ENCODE assay signal across 1 cellular context in genomic region chr22:20750461-20751184, GRCh38.
TF ChIP-seq lines count a peak whose summit lies in the region.

No MANE protein-coding gene starts in this region.

TF ChIP-seq in K562, 482 proteins besides CTCF, POLR2A, EP300 and RAD21 (continued from another document and continues in another):
- TF ChIP-seq ZHX1 (conservative IDR thresholded peaks at IDR 0.05; ENCODE audit: low read length) (no peak), ZEB2 (IDR thresholded peaks at IDR 0.05) (no peak), PHF21A (IDR thresholded peaks at IDR 0.05; ENCODE audit: borderline replicate concordance, low read depth) (no peak), ZNF143 (CRISPR knock-in tag; IDR thresholded peaks at IDR 0.05) (no peak), CBFB (CRISPR knock-in tag; IDR thresholded peaks at IDR 0.05) (peak; percentile 92), ZZZ3 (IDR thresholded peaks at IDR 0.05) (no peak), TCF7 (IDR thresholded peaks at IDR 0.05; ENCODE audit: borderline replicate concordance) (no peak), ZNF766 (CRISPR knock-in tag; conservative IDR thresholded peaks at IDR 0.05) (no peak), HDAC2 (IDR thresholded peaks at IDR 0.05) (no peak), FOSL1 (tag; conservative IDR thresholded peaks at IDR 0.05) (peak; percentile 92), FOXM1 (IDR thresholded peaks at IDR 0.05; ENCODE audit: low read depth) (no peak), FOXM1 (CRISPR knock-in tag; IDR thresholded peaks at IDR 0.05; ENCODE audit: low read depth) (0 out of 2 replicates have a peak, but pooled peaks have one; percentile 39), TCF7L2 (IDR thresholded peaks at IDR 0.05; ENCODE audit: low read depth, low read length) (no peak), ZNF253 (CRISPR knock-in tag; conservative IDR thresholded peaks at IDR 0.05) (no peak), ZNF239 (CRISPR knock-in tag; IDR thresholded peaks at IDR 0.05) (no peak), RERE (CRISPR knock-in tag; IDR thresholded peaks at IDR 0.05; ENCODE audit: borderline replicate concordance) (no peak), IFI16 (CRISPR knock-in tag; IDR thresholded peaks at IDR 0.05) (no peak), EWSR1 (IDR thresholded peaks at IDR 0.05; ENCODE audit: borderline replicate concordance, low read depth, partially characterized antibody) (no peak), PURB (CRISPR knock-in tag; IDR thresholded peaks at IDR 0.05; ENCODE audit: low read depth) (no peak), RREB1 (CRISPR knock-in tag; IDR thresholded peaks at IDR 0.05) (no peak), MAFF (IDR thresholded peaks at IDR 0.05; ENCODE audit: low read length) (peak; percentile 43; the same call in 1 of the 2 replicates), SOX6 (IDR thresholded peaks at IDR 0.05) (no peak), SP2 (IDR thresholded peaks at IDR 0.05; ENCODE audit: extremely low read depth, low read depth, low read length, poor library complexity, severe bottlenecking) (no peak), ZKSCAN1 (IDR thresholded peaks at IDR 0.05; ENCODE audit: low read depth, low read length) (no peak), L3MBTL2 (IDR thresholded peaks at IDR 0.05) (no peak), NUFIP1 (IDR thresholded peaks at IDR 0.05; ENCODE audit: partially characterized antibody) (peak; percentile 72), SRF (CRISPR knock-in tag; IDR thresholded peaks at IDR 0.05) (no peak; a peak in 1 of 4 replicates), STAT6 (CRISPR knock-in tag; IDR thresholded peaks at IDR 0.05) (peak; percentile 73; the same call in 1 of the 2 replicates), CBFA2T2 (conservative IDR thresholded peaks at IDR 0.05) (0 out of 2 replicates have a peak, but pooled peaks have one; percentile 17), NRF1 (conservative IDR thresholded peaks at IDR 0.05 in 1 of 2, IDR thresholded peaks at IDR 0.05 in 1 of 2) (no peak; a peak in 1 of 4 replicates)
- TF ChIP-seq, protein P1, sequence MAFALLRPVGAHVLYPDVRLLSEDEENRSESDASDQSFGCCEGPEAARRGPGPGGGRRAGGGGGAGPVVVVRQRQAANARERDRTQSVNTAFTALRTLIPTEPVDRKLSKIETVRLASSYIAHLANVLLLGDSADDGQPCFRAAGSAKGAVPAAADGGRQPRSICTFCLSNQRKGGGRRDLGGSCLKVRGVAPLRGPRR (CRISPR knock-in tag; IDR thresholded peaks at IDR 0.05): no peak
- TF ChIP-seq, protein P2, sequence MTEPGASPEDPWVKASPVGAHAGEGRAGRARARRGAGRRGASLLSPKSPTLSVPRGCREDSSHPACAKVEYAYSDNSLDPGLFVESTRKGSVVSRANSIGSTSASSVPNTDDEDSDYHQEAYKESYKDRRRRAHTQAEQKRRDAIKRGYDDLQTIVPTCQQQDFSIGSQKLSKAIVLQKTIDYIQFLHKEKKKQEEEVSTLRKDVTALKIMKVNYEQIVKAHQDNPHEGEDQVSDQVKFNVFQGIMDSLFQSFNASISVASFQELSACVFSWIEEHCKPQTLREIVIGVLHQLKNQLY (CRISPR knock-in tag; conservative IDR thresholded peaks at IDR 0.05): no peak
- TF ChIP-seq, protein P3, sequence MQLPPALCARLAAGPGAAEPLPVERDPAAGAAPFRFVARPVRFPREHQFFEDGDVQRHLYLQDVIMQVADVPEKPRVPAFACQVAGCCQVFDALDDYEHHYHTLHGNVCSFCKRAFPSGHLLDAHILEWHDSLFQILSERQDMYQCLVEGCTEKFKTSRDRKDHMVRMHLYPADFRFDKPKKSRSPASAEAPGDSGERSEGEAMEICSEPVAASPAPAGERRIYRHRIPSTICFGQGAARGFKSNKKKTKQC (CRISPR knock-in tag; IDR thresholded peaks at IDR 0.05): peak; percentile 17
- TF ChIP-seq, protein P4, sequence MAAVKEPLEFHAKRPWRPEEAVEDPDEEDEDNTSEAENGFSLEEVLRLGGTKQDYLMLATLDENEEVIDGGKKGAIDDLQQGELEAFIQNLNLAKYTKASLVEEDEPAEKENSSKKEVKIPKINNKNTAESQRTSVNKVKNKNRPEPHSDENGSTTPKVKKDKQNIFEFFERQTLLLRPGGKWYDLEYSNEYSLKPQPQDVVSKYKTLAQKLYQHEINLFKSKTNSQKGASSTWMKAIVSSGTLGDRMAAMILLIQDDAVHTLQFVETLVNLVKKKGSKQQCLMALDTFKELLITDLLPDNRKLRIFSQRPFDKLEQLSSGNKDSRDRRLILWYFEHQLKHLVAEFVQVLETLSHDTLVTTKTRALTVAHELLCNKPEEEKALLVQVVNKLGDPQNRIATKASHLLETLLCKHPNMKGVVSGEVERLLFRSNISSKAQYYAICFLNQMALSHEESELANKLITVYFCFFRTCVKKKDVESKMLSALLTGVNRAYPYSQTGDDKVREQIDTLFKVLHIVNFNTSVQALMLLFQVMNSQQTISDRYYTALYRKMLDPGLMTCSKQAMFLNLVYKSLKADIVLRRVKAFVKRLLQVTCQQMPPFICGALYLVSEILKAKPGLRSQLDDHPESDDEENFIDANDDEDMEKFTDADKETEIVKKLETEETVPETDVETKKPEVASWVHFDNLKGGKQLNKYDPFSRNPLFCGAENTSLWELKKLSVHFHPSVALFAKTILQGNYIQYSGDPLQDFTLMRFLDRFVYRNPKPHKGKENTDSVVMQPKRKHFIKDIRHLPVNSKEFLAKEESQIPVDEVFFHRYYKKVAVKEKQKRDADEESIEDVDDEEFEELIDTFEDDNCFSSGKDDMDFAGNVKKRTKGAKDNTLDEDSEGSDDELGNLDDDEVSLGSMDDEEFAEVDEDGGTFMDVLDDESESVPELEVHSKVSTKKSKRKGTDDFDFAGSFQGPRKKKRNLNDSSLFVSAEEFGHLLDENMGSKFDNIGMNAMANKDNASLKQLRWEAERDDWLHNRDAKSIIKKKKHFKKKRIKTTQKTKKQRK (IDR thresholded peaks at IDR 0.05; ENCODE audit: borderline replicate concordance, low read depth, low read length): no peak
- TF ChIP-seq, protein P5, sequence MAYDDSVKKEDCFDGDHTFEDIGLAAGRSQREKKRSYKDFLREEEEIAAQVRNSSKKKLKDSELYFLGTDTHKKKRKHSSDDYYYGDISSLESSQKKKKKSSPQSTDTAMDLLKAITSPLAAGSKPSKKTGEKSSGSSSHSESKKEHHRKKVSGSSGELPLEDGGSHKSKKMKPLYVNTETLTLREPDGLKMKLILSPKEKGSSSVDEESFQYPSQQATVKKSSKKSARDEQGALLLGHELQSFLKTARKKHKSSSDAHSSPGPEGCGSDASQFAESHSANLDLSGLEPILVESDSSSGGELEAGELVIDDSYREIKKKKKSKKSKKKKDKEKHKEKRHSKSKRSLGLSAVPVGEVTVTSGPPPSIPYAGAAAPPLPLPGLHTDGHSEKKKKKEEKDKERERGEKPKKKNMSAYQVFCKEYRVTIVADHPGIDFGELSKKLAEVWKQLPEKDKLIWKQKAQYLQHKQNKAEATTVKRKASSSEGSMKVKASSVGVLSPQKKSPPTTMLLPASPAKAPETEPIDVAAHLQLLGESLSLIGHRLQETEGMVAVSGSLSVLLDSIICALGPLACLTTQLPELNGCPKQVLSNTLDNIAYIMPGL (CRISPR knock-in tag; IDR thresholded peaks at IDR 0.05): 0 out of 2 replicates have a peak, but pooled peaks have one; percentile 16
